1 cellular context compared by ENCODE assay signal in genomic region chr2:102335871-102336366, GRCh38.
TF ChIP-seq lines count a peak whose summit lies in the region.

No MANE protein-coding gene starts in this region.

TF ChIP-seq in K562, 482 proteins besides CTCF, POLR2A, EP300 and RAD21 (continued from another document and continues in another):
- TF ChIP-seq JUND (IDR thresholded peaks at IDR 0.05; ENCODE audit: borderline replicate concordance, low read depth, low read length), result peak; percentile 93
- TF ChIP-seq JUND (tag; IDR thresholded peaks at IDR 0.05; ENCODE audit: borderline replicate concordance, low read depth, low read length), result peak; percentile 93; the same call in 2 of the 3 replicates
- TF ChIP-seq NCOA1 (IDR thresholded peaks at IDR 0.05; ENCODE audit: low read depth), result peak; percentile 89
- peak; percentile 21; the same call in 1 of the 2 replicates for TF ChIP-seq NR2C1 (IDR thresholded peaks at IDR 0.05)
- TF ChIP-seq NR2C1 (tag; IDR thresholded peaks at IDR 0.05), result peak; percentile 52; the same call in 1 of the 2 replicates
- TF ChIP-seq ZNF12 (CRISPR knock-in tag; IDR thresholded peaks at IDR 0.05), result peak; percentile 58; the same call in 1 of the 2 replicates
- TF ChIP-seq CBFA2T3 (IDR thresholded peaks at IDR 0.05), result peak; percentile 98
- peak; percentile 69 for TF ChIP-seq ETV5 (CRISPR knock-in tag; IDR thresholded peaks at IDR 0.05; ENCODE audit: low read depth)
- no peak for TF ChIP-seq TCF7L2 (IDR thresholded peaks at IDR 0.05; ENCODE audit: low read depth, low read length)
- peak; percentile 52 for TF ChIP-seq SP1 (CRISPR knock-in tag; IDR thresholded peaks at IDR 0.05)
- 0 out of 2 replicates have a peak, but pooled peaks have one; percentile 48 for TF ChIP-seq ELF4 (CRISPR knock-in tag; IDR thresholded peaks at IDR 0.05)
- peak; percentile 52 for TF ChIP-seq BRD9 (IDR thresholded peaks at IDR 0.05; ENCODE audit: low read depth, partially characterized antibody)
- no peak for TF ChIP-seq L3MBTL2 (IDR thresholded peaks at IDR 0.05)
- no peak for TF ChIP-seq DLX4 (CRISPR knock-in tag; IDR thresholded peaks at IDR 0.05)
- no peak for TF ChIP-seq ZNF174 (CRISPR knock-in tag; IDR thresholded peaks at IDR 0.05)
- TF ChIP-seq RBFOX2 (IDR thresholded peaks at IDR 0.05; ENCODE audit: low read depth, low read length), result no peak
- TF ChIP-seq MYNN (IDR thresholded peaks at IDR 0.05), result peak; percentile 65; the same call in 1 of the 2 replicates
- no peak for TF ChIP-seq MYNN (CRISPR knock-in tag; IDR thresholded peaks at IDR 0.05)
- no peak for TF ChIP-seq NR2C2 (CRISPR knock-in tag; IDR thresholded peaks at IDR 0.05)
- TF ChIP-seq NR2C2 (tag; IDR thresholded peaks at IDR 0.05), result peak; percentile 63; the same call in 1 of the 2 replicates
- TF ChIP-seq HDAC2 (IDR thresholded peaks at IDR 0.05), result peak; percentile 98
- TF ChIP-seq MECOM (CRISPR knock-in tag; IDR thresholded peaks at IDR 0.05), result no peak
- TF ChIP-seq, protein P1, sequence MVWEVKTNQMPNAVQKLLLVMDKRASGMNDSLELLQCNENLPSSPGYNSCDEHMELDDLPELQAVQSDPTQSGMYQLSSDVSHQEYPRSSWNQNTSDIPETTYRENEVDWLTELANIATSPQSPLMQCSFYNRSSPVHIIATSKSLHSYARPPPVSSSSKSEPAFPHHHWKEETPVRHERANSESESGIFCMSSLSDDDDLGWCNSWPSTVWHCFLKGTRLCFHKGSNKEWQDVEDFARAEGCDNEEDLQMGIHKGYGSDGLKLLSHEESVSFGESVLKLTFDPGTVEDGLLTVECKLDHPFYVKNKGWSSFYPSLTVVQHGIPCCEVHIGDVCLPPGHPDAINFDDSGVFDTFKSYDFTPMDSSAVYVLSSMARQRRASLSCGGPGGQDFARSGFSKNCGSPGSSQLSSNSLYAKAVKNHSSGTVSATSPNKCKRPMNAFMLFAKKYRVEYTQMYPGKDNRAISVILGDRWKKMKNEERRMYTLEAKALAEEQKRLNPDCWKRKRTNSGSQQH (CRISPR knock-in tag; IDR thresholded peaks at IDR 0.05), result peak; percentile 62; the same call in 1 of the 2 replicates
- TF ChIP-seq KDM1A (IDR thresholded peaks at IDR 0.05), result peak; percentile 97
- no peak for TF ChIP-seq DIDO1 (tag; IDR thresholded peaks at IDR 0.05; ENCODE audit: low read depth)
- no peak for TF ChIP-seq ZNF133 (CRISPR knock-in tag; IDR thresholded peaks at IDR 0.05)
- peak; percentile 92 for TF ChIP-seq HDAC3 (IDR thresholded peaks at IDR 0.05; ENCODE audit: borderline replicate concordance, partially characterized antibody)
- TF ChIP-seq NR3C1 (CRISPR knock-in tag; IDR thresholded peaks at IDR 0.05), result no peak
- no peak for TF ChIP-seq NFYB (IDR thresholded peaks at IDR 0.05; ENCODE audit: extremely low read depth, insufficient read length)
- TF ChIP-seq GATAD2B (IDR thresholded peaks at IDR 0.05; ENCODE audit: borderline replicate concordance), result peak; percentile 96
- no peak for TF ChIP-seq ELF1 (tag; IDR thresholded peaks at IDR 0.05)
- no peak for TF ChIP-seq ZNF324 (CRISPR knock-in tag; IDR thresholded peaks at IDR 0.05)
- no peak for TF ChIP-seq SREBF1 (IDR thresholded peaks at IDR 0.05; ENCODE audit: borderline replicate concordance, low read depth, low read length)
- no peak for TF ChIP-seq ZNF696 (CRISPR knock-in tag; conservative IDR thresholded peaks at IDR 0.05)
- TF ChIP-seq SUPT5H (IDR thresholded peaks at IDR 0.05), result no peak
- peak; percentile 91 for TF ChIP-seq RUNX1 (IDR thresholded peaks at IDR 0.05; ENCODE audit: low read depth)
- TF ChIP-seq E2F3 (CRISPR knock-in tag; IDR thresholded peaks at IDR 0.05), result no peak
- no peak for TF ChIP-seq HCFC1 (IDR thresholded peaks at IDR 0.05; ENCODE audit: low read depth, low read length)
- TF ChIP-seq ILF3 (IDR thresholded peaks at IDR 0.05; ENCODE audit: borderline replicate concordance), result no peak; the same call in 1 of the 2 replicates
- TF ChIP-seq, protein P2, sequence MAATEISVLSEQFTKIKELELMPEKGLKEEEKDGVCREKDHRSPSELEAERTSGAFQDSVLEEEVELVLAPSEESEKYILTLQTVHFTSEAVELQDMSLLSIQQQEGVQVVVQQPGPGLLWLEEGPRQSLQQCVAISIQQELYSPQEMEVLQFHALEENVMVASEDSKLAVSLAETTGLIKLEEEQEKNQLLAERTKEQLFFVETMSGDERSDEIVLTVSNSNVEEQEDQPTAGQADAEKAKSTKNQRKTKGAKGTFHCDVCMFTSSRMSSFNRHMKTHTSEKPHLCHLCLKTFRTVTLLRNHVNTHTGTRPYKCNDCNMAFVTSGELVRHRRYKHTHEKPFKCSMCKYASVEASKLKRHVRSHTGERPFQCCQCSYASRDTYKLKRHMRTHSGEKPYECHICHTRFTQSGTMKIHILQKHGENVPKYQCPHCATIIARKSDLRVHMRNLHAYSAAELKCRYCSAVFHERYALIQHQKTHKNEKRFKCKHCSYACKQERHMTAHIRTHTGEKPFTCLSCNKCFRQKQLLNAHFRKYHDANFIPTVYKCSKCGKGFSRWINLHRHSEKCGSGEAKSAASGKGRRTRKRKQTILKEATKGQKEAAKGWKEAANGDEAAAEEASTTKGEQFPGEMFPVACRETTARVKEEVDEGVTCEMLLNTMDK (IDR thresholded peaks at IDR 0.05; ENCODE audit: borderline replicate concordance, insufficient read depth, low read depth, low read length, poor library complexity, severe bottlenecking), result no peak
- TF ChIP-seq SMARCE1 (IDR thresholded peaks at IDR 0.05), result peak; percentile 99
- TF ChIP-seq, protein P3, sequence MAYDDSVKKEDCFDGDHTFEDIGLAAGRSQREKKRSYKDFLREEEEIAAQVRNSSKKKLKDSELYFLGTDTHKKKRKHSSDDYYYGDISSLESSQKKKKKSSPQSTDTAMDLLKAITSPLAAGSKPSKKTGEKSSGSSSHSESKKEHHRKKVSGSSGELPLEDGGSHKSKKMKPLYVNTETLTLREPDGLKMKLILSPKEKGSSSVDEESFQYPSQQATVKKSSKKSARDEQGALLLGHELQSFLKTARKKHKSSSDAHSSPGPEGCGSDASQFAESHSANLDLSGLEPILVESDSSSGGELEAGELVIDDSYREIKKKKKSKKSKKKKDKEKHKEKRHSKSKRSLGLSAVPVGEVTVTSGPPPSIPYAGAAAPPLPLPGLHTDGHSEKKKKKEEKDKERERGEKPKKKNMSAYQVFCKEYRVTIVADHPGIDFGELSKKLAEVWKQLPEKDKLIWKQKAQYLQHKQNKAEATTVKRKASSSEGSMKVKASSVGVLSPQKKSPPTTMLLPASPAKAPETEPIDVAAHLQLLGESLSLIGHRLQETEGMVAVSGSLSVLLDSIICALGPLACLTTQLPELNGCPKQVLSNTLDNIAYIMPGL (CRISPR knock-in tag; IDR thresholded peaks at IDR 0.05), result no peak
- TF ChIP-seq ZNF57 (CRISPR knock-in tag; IDR thresholded peaks at IDR 0.05), result no peak
- no peak for TF ChIP-seq BRF1 (IDR thresholded peaks at IDR 0.05; ENCODE audit: borderline replicate concordance, extremely low read depth, insufficient read length)
- TF ChIP-seq POLR2AphosphoS5 (IDR thresholded peaks at IDR 0.05; ENCODE audit: control insufficient read depth, insufficient read depth, low read depth, low read length), result peak; percentile 97
- no peak for TF ChIP-seq ZNF551 (CRISPR knock-in tag; IDR thresholded peaks at IDR 0.05)
- no peak for TF ChIP-seq ZNF830 (CRISPR knock-in tag; IDR thresholded peaks at IDR 0.05)
- TF ChIP-seq RFX5 (IDR thresholded peaks at IDR 0.05; ENCODE audit: low read depth, low read length), result no peak
- TF ChIP-seq IRF1 (CRISPR knock-in tag; IDR thresholded peaks at IDR 0.05; ENCODE audit: borderline replicate concordance), result no peak
- 0 out of 2 replicates have a peak, but pooled peaks have one; percentile 50 for TF ChIP-seq ZNF197 (CRISPR knock-in tag; IDR thresholded peaks at IDR 0.05; ENCODE audit: low read depth)
- TF ChIP-seq HNRNPLL (IDR thresholded peaks at IDR 0.05; ENCODE audit: low read depth, low read length, poor library complexity, severe bottlenecking), result peak; percentile 48
- peak; percentile 98 for TF ChIP-seq ARID1B (IDR thresholded peaks at IDR 0.05)
- TF ChIP-seq HES1 (IDR thresholded peaks at IDR 0.05; ENCODE audit: low read depth), result peak; percentile 85
- TF ChIP-seq FUS (optimal IDR thresholded peaks at IDR 0.05; ENCODE audit: low read depth, low read length), result no peak
- no peak for TF ChIP-seq USF1 (CRISPR knock-in tag; IDR thresholded peaks at IDR 0.05)
- no peak for TF ChIP-seq NR2F6 (CRISPR knock-in tag; IDR thresholded peaks at IDR 0.05)
- no peak for TF ChIP-seq ZNF165 (CRISPR knock-in tag; IDR thresholded peaks at IDR 0.05; ENCODE audit: borderline replicate concordance)
- no peak for TF ChIP-seq U2AF1 (optimal IDR thresholded peaks at IDR 0.05; ENCODE audit: low read depth, low read length)
- TF ChIP-seq HLTF (IDR thresholded peaks at IDR 0.05), result peak; percentile 35; the same call in 1 of the 2 replicates
- TF ChIP-seq, protein P4, sequence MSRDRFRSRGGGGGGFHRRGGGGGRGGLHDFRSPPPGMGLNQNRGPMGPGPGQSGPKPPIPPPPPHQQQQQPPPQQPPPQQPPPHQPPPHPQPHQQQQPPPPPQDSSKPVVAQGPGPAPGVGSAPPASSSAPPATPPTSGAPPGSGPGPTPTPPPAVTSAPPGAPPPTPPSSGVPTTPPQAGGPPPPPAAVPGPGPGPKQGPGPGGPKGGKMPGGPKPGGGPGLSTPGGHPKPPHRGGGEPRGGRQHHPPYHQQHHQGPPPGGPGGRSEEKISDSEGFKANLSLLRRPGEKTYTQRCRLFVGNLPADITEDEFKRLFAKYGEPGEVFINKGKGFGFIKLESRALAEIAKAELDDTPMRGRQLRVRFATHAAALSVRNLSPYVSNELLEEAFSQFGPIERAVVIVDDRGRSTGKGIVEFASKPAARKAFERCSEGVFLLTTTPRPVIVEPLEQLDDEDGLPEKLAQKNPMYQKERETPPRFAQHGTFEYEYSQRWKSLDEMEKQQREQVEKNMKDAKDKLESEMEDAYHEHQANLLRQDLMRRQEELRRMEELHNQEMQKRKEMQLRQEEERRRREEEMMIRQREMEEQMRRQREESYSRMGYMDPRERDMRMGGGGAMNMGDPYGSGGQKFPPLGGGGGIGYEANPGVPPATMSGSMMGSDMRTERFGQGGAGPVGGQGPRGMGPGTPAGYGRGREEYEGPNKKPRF (IDR thresholded peaks at IDR 0.05; ENCODE audit: low read depth, low read length), result no peak
- TF ChIP-seq RB1 (IDR thresholded peaks at IDR 0.05; ENCODE audit: low read depth), result no peak
- no peak for TF ChIP-seq XRCC5 (IDR thresholded peaks at IDR 0.05; ENCODE audit: low read depth, low read length)
- TF ChIP-seq TCF15 (CRISPR knock-in tag; IDR thresholded peaks at IDR 0.05), result no peak
- TF ChIP-seq, protein P5, sequence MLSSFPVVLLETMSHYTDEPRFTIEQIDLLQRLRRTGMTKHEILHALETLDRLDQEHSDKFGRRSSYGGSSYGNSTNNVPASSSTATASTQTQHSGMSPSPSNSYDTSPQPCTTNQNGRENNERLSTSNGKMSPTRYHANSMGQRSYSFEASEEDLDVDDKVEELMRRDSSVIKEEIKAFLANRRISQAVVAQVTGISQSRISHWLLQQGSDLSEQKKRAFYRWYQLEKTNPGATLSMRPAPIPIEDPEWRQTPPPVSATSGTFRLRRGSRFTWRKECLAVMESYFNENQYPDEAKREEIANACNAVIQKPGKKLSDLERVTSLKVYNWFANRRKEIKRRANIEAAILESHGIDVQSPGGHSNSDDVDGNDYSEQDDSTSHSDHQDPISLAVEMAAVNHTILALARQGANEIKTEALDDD (IDR thresholded peaks at IDR 0.05), result peak; percentile 99
- no peak for TF ChIP-seq TAF7 (tag; IDR thresholded peaks at IDR 0.05)
- TF ChIP-seq TAF1 (IDR thresholded peaks at IDR 0.05; ENCODE audit: control insufficient read depth, extremely low read depth, insufficient read depth, low read length, severe bottlenecking), result peak; percentile 32
- TF ChIP-seq, protein P6, sequence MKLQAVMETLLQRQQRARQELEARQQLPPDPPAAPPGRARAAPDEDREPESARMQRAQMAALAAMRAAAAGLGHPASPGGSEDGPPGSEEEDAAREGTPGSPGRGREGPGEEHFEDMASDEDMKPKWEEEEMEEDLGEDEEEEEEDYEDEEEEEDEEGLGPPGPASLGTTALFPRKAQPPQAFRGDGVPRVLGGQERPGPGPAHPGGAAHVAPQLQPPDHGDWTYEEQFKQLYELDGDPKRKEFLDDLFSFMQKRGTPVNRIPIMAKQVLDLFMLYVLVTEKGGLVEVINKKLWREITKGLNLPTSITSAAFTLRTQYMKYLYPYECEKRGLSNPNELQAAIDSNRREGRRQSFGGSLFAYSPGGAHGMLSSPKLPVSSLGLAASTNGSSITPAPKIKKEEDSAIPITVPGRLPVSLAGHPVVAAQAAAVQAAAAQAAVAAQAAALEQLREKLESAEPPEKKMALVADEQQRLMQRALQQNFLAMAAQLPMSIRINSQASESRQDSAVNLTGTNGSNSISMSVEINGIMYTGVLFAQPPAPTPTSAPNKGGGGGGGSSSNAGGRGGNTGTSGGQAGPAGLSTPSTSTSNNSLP (IDR thresholded peaks at IDR 0.05; ENCODE audit: borderline replicate concordance, low read depth, low read length), result peak; percentile 79
- no peak for TF ChIP-seq SRSF3 (IDR thresholded peaks at IDR 0.05; ENCODE audit: insufficient read depth, low read length)
- TF ChIP-seq XRCC3 (IDR thresholded peaks at IDR 0.05), result no peak; the same call in 1 of the 2 replicates
- TF ChIP-seq SMARCB1 (IDR thresholded peaks at IDR 0.05; ENCODE audit: insufficient read length, low read depth), result no peak
